8 cellular contexts compared by ENCODE assay signal in genomic region chr3:107235193-107235922, GRCh38.
DNase-seq lines count a peak whose midpoint lies in the region; ATAC-seq and TF ChIP-seq lines count a peak whose summit lies in the region.

No MANE protein-coding gene starts in this region.

- no peaks in the 10 kb centered on the region for H3K9me3 ChIP-seq in hepatocyte (ENCODE audit: low read depth)

- peaks cover 3% of the 10 kb centered on the region for H3K27me3 Mint-ChIP-seq in activated B cell treated with CpG ODN at 0.5 μM for 24 hours
- H3K27me3 Mint-ChIP-seq in stimulated activated naive B cell treated with anti-CD40 and anti-IgM and Interleukin-4, amounts not matched to agents 10 μg/mL and 1 μg/mL and 100 μg/mL, for 72 hours = peaks cover 0 to 21% of the 10 kb centered on the region in 2 donors

- H3K4me3 Mint-ChIP-seq in activated B cell treated with CpG ODN at 0.5 μM for 24 hours = peak overlapping the region; percentile 3
- H3K4me3 Mint-ChIP-seq in stimulated activated naive B cell treated with anti-CD40 and anti-IgM and Interleukin-4, amounts not matched to agents 10 μg/mL and 1 μg/mL and 100 μg/mL, for 72 hours = peak overlapping the region; percentile 50 to 69

- 44% methylated on average over 13 of the region's 13 CpGs for WGBS in hepatocyte (ENCODE audit: low lambda C conversion rate, missing lambda C conversion rate)

- peak overlapping the region; percentile 99 for H2AFZ ChIP-seq in ACC112 (ENCODE audit: low read length, unreplicated experiment)
- peak overlapping the region; percentile 27 for H2AFZ ChIP-seq in hepatocyte

- H3K36me3 ChIP-seq in ACC112 (ENCODE audit: insufficient read depth, low read length) = no peaks in the 10 kb centered on the region
- H3K36me3 ChIP-seq in hepatocyte (replicated peaks; ENCODE audit: insufficient read depth, low read depth) = no peaks in the 10 kb centered on the region

- H3K27me3 ChIP-seq in ACC112 (ENCODE audit: insufficient read depth, low read length) = no peaks in the 10 kb centered on the region
- H3K27me3 ChIP-seq in hepatocyte = no peaks in the 10 kb centered on the region

- no peak overlapping the region for H3K27ac Mint-ChIP-seq in activated B cell treated with CpG ODN at 0.5 μM for 24 hours
- H3K27ac Mint-ChIP-seq in stimulated activated naive B cell treated with anti-CD40 and anti-IgM and Interleukin-4, amounts not matched to agents 10 μg/mL and 1 μg/mL and 100 μg/mL, for 72 hours = no peak overlapping the region

- H3K79me2 ChIP-seq in ACC112 (ENCODE audit: control insufficient read depth, insufficient read depth, low read length, unreplicated experiment) (peaks cover 14% of the 10 kb centered on the region), hepatocyte (no peaks in the 10 kb centered on the region)

- POLR2A ChIA-PET in activated B cell treated with CpG ODN at 0.5 μM for 24 hours (lab: Charles Lee) = no interaction called here

- no peaks in the 10 kb centered on the region for H3K9me3 Mint-ChIP-seq in activated B cell treated with CpG ODN at 0.5 μM for 24 hours
- no peaks in the 10 kb centered on the region for H3K9me3 Mint-ChIP-seq in stimulated activated naive B cell treated with anti-CD40 and anti-IgM and Interleukin-4, amounts not matched to agents 10 μg/mL and 1 μg/mL and 100 μg/mL, for 72 hours

- no peaks in the 10 kb centered on the region for H4K20me1 ChIP-seq in hepatocyte (ENCODE audit: insufficient read depth, poor library complexity, severe bottlenecking)

- TF ChIP-seq CTCF in activated B cell treated with CpG ODN at 0.5 μM for 24 hours (IDR thresholded peaks at IDR 0.05) (no peak), hepatocyte (IDR thresholded peaks at IDR 0.05; ENCODE audit: poor library complexity) (no peak)

- peak overlapping the region; percentile 82 for H3K4me3 ChIP-seq in ACC112 (ENCODE audit: low read depth, low read length)
- H3K4me3 ChIP-seq in hepatocyte = peak overlapping the region; percentile 6

- intact Hi-C loops in activated B cell treated with CpG ODN at 0.5 μM for 24 hours (cut with micrococcal nuclease) = loop anchor here (5.0 to 10.0 kb wide), 2 partner anchors 37 to 819 kb away; no protein-coding TSS in a partner anchor

- peaks cover 9% of the 10 kb centered on the region for H3K4me1 Mint-ChIP-seq in activated B cell treated with CpG ODN at 0.5 μM for 24 hours
- H3K4me1 Mint-ChIP-seq in stimulated activated naive B cell treated with anti-CD40 and anti-IgM and Interleukin-4, amounts not matched to agents 10 μg/mL and 1 μg/mL and 100 μg/mL, for 72 hours = peaks cover 1 to 10% of the 10 kb centered on the region in 2 donors

- peak overlapping the region; percentile 57 for H3K27ac ChIP-seq in ACC112 (ENCODE audit: low read depth, low read length)
- no peak overlapping the region for H3K27ac ChIP-seq in hepatocyte

- H3K4me1 ChIP-seq in ACC112 (ENCODE audit: control insufficient read depth, insufficient read depth, low read length, unreplicated experiment) = peaks cover 36% of the 10 kb centered on the region
- no peaks in the 10 kb centered on the region for H3K4me1 ChIP-seq in hepatocyte (ENCODE audit: insufficient read depth)

- H3K36me3 Mint-ChIP-seq in activated B cell treated with CpG ODN at 0.5 μM for 24 hours (ENCODE audit: low read depth) = no peaks in the 10 kb centered on the region
- H3K36me3 Mint-ChIP-seq in stimulated activated naive B cell treated with anti-CD40 and anti-IgM and Interleukin-4, amounts not matched to agents 10 μg/mL and 1 μg/mL and 100 μg/mL, for 72 hours = peaks cover 0 to 1% of the 10 kb centered on the region in 2 donors

- CTCF ChIA-PET in activated B cell treated with CpG ODN at 0.5 μM for 24 hours (lab: Charles Lee) = interaction anchor here (0.6 to 4.6 kb wide), 16 partner anchors 10 to 1317 kb away, joined by 3 to 34 read pairs (median 4); no protein-coding TSS in a partner anchor

- peak; percentile 18 for ATAC-seq in GM21723 (IDR thresholded peaks at IDR 0.05; ENCODE audit: unreplicated experiment)
- ATAC-seq in activated B cell treated with CpG ODN at 0.5 μM for 24 hours (ENCODE audit: low read depth) = no peak
- no peak for ATAC-seq in stimulated activated naive B cell treated with anti-CD40 and anti-IgM and Interleukin-4, amounts not matched to agents 10 μg/mL and 1 μg/mL and 100 μg/mL, for 72 hours (replicated peaks)
- no peak for ATAC-seq in GM21717 (IDR thresholded peaks at IDR 0.05; ENCODE audit: unreplicated experiment)

- DNase-seq in activated B cell treated with CpG ODN at 0.5 μM for 24 hours (no peak), hepatocyte (ENCODE audit: low spot score) (peak; percentile 13), SKM-1 (lab: John Stamatoyannopoulos, UW; ENCODE audit: unreplicated experiment) (no peak), NCI-H774 (lab: John Stamatoyannopoulos, UW) (no peak)
- DNase-seq in stimulated activated naive B cell treated with anti-CD40 and anti-IgM and Interleukin-4, amounts not matched to agents 10 μg/mL and 1 μg/mL and 100 μg/mL, for 72 hours = no peak

- H3K4me2 ChIP-seq in hepatocyte = peak overlapping the region; percentile 67

- no peaks in the 10 kb centered on the region for H3K9me2 ChIP-seq in hepatocyte (replicated peaks; ENCODE audit: insufficient read depth)
